Comparison of ENCODE assay signal across 8 cellular contexts in the genomic region with DNA sequence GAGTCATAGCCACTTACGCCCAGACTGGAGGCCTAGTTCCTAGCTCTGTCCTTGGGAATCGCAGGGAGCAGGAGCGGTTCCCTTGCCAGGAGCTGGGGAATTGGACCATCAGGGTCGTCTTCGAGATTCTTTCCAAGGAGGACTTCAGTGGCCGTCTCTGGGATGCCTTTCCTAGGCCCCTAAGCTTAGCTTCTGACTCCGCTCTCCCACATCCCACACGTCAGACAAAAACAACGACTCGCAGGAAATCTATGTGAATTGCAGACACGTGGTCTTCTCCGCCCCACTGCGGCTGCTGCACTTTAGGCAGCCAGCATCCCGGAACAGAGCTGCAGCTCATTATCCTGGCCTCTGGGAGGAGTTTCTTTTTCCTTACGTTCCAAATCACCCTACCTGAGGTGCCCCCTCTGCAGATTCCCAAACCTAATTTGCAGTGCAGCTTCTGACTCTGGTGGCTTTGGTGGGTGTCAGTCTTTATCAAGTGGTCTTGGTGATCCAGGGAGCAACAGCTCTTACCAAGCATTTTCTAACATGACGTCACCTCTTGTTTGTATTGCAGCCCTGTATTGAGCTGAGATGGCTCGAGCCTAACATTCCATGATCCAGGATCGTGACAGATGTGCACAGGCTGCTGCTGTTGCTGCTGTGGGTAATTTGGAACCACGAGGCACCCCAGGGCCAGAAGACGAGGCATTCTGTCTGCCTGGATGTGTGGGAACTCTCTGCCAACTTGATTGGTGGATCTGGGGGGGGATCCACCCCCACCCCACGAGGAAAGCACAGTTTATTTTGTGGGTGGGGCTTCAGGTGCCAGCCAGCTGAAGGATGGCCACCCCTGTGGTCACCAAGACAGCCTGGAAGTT. TPM values are rescaled to one million over a fixed set of nuclear protein-coding genes. Genes with fewer than 3 reads are reported as not detected.
DNase-seq lines count a peak whose midpoint lies in the region; ATAC-seq and TF ChIP-seq lines count a peak whose summit lies in the region.

No MANE protein-coding gene starts in this region.

- TF ChIP-seq POLR2A in heart left ventricle (IDR thresholded peaks at IDR 0.05): no peak

- no peaks in the 10 kb centered on the region for H3K27me3 ChIP-seq in heart left ventricle
- H3K27me3 ChIP-seq in thymus (ENCODE audit: control insufficient read depth, insufficient read depth): no peaks in the 10 kb centered on the region

- H3K9me3 ChIP-seq in heart left ventricle (peaks cover 0 to 10% (median 0%) of the 10 kb centered on the region in 12 donors), thymus (ENCODE audit: control insufficient read depth) (no peaks in the 10 kb centered on the region)

- 13 to 17% (median 14%) methylated on average over 20 to 21 of the region's 21 CpGs for WGBS in heart left ventricle, 4 donors
- 13% methylated on average over 21 of the region's 21 CpGs for WGBS in thymus

- ATAC-seq in heart left ventricle: peak in 1 of 4 donors; percentile 7
- no peak for ATAC-seq in HG03378 (IDR thresholded peaks at IDR 0.05; ENCODE audit: unreplicated experiment)

- DNase-seq in heart left ventricle (no peak), cardiac septum (ENCODE audit: low spot score) (no peak), NCI-H2227 (lab: John Stamatoyannopoulos, UW; ENCODE audit: unreplicated experiment) (peak; percentile 56), epithelial cell of proximal tubule (ENCODE audit: low read depth) (peak; percentile 57), myocyte (ENCODE audit: low read depth) (peak; percentile 63)
- peak; percentile 67 for DNase-seq in activated CD8-positive, alpha-beta memory T cell treated with anti-CD3 and anti-CD28 coated beads, Interleukin-2, amount 50 U/mL, for 48 hours

- peak overlapping the region in 11 of 12 donors; percentile 65 to 98 (median 89) for H3K4me3 ChIP-seq in heart left ventricle
- peak overlapping the region; percentile 89 for H3K4me3 ChIP-seq in epithelial cell of proximal tubule (ENCODE audit: low read depth, low read length)
- H3K4me3 ChIP-seq in thymus (ENCODE audit: low read length): peak overlapping the region; percentile 86

- peak overlapping the region in 11 of 12 donors; percentile 3 to 82 (median 69) for H3K27ac ChIP-seq in heart left ventricle
- no peak overlapping the region for H3K27ac ChIP-seq in thymus (ENCODE audit: low read depth)

- H3K4me1 ChIP-seq in heart left ventricle (peaks cover 0 to 26% (median 18%) of the 10 kb centered on the region in 12 donors), thymus (ENCODE audit: control insufficient read depth, insufficient read depth, low read length) (peaks cover 13% of the 10 kb centered on the region)

- H3K36me3 ChIP-seq in heart left ventricle (peaks cover 0 to 5% (median 0%) of the 10 kb centered on the region in 9 donors), thymus (ENCODE audit: control insufficient read depth, insufficient read depth) (peaks cover 8% of the 10 kb centered on the region)

- TF ChIP-seq CTCF in heart left ventricle (IDR thresholded peaks at IDR 0.05): peak in 3 of 12 donors; percentile 7 to 24 (median 18)
- peak; percentile 31 for TF ChIP-seq CTCF in epithelial cell of proximal tubule (conservative IDR thresholded peaks at IDR 0.05; ENCODE audit: low read depth, low read length)

- intact Hi-C loops in heart left ventricle (cut with DNase I) (loop anchor here in 2 of 10 donors (5.0 to 10.0 kb wide), 2 partner anchors 266 to 268 kb away; partner anchors contain the start of genes USB1 (in 2 of the 2) and ZNF319 (in 2 of the 2)), cardiac septum (cut with DNase I) (no loop called here)

RNA-seq across cellular contexts. Expression of gene KATNB1, which starts 1.1 kb away (rescaled TPM):
- 10 to 100 TPM; 10.6 to 20.5 (median 15.3) TPM for total RNA-seq in heart left ventricle
- polyA plus RNA-seq in heart left ventricle: 10 to 100 TPM in 1 of 2 donors, 1 to 10 TPM in 1; 8.0 to 19.1 TPM
- 8.9 TPM for total RNA-seq in cardiac septum
- 34.7 and 41.5 TPM in 2 replicates for total RNA-seq in epithelial cell of proximal tubule
- total RNA-seq in myocyte: 32.9 and 51.3 TPM in 2 replicates
- polyA plus RNA-seq in myocyte (2012): 28.6 TPM
- polyA plus RNA-seq in thymus: 13.3 TPM

RNA-seq across cellular contexts. Expression of gene DRC7, which starts 42.0 kb away (rescaled TPM):
- total RNA-seq in heart left ventricle: under 1 TPM in 1 of 9 donors, not detected in 8; 0.29 TPM
- polyA plus RNA-seq in heart left ventricle: not detected
- total RNA-seq in cardiac septum: not detected
- total RNA-seq in epithelial cell of proximal tubule: not detected in 2 replicates
- total RNA-seq in myocyte: not detected in 2 replicates
- not detected for polyA plus RNA-seq in myocyte (2012)
- 0.32 TPM for polyA plus RNA-seq in thymus

Comparison
In these comparisons a context has a peak if more than half of its experiments do, and no peak if none do; other contexts are left out.
1. DNase-seq: peak in NCI-H2227 (single experiment), activated CD8-positive, alpha-beta memory T cell treated with anti-CD3 and anti-CD28 coated beads, Interleukin-2, amount 50 U/mL, for 48 hours (single experiment), epithelial cell of proximal tubule (single experiment) and myocyte (single experiment); none in heart left ventricle (0 of 5) and cardiac septum (single experiment).
2. Peak in every context shown above with its lines, with median percentiles within 50 percentile points of each other: H3K4me3 ChIP-seq.